Comparison of ENCODE assay signal across 1 cellular context in genomic region chr6:135053433-135053832, GRCh38.
TF ChIP-seq lines count a peak whose summit lies in the region.

No MANE protein-coding gene starts in this region.

TF ChIP-seq in H1, 55 proteins besides CTCF, POLR2A, EP300 and RAD21 (continued from another document):
- TF ChIP-seq RBBP5 (IDR thresholded peaks at IDR 0.05; ENCODE audit: borderline replicate concordance, low read depth, low read length), result no peak
- TF ChIP-seq CHD1 (IDR thresholded peaks at IDR 0.05; ENCODE audit: low read depth, low read length), result no peak
- no peak for TF ChIP-seq EZH2 (IDR thresholded peaks at IDR 0.05; ENCODE audit: low read depth, low read length, severe bottlenecking)
- no peak for TF ChIP-seq HDAC6 (IDR thresholded peaks at IDR 0.05; ENCODE audit: low read depth, low read length)
TF ChIP-seq in H1: peak in this region for 0.
